In genomic region chr3:125150525-125151436, GRCh38 we compare ENCODE assay signal across 8 cellular contexts.
DNase-seq lines count a peak whose midpoint lies in the region; ATAC-seq and TF ChIP-seq lines count a peak whose summit lies in the region.

No MANE protein-coding gene starts in this region.

- no peaks in the 10 kb centered on the region for H3K27me3 ChIP-seq in fibroblast of lung (ENCODE audit: control insufficient read depth, insufficient read depth, low read length)

- H3K9me3 ChIP-seq in fibroblast of lung (ENCODE audit: control insufficient read depth, insufficient read depth, low read depth, low read length): no peaks in the 10 kb centered on the region

- peaks cover 3% of the 10 kb centered on the region for H3K4me1 ChIP-seq in fibroblast of lung (ENCODE audit: control insufficient read depth, extremely low read depth, insufficient read depth, low read length)

- no peaks in the 10 kb centered on the region for H4K20me1 ChIP-seq in fibroblast of lung (ENCODE audit: control insufficient read depth, extremely low read depth, insufficient read depth, low read length)

- no peaks in the 10 kb centered on the region for H3K36me3 ChIP-seq in fibroblast of lung (ENCODE audit: control insufficient read depth, insufficient read depth, low read length)

- H3K27ac ChIP-seq in fibroblast of lung (ENCODE audit: insufficient read depth, low read length): no peak overlapping the region

- H3K79me2 ChIP-seq in fibroblast of lung (ENCODE audit: control insufficient read depth, insufficient read depth, low read length): no peaks in the 10 kb centered on the region

- H3K4me2 ChIP-seq in fibroblast of lung (ENCODE audit: extremely low read depth, insufficient read depth, low read length): no peak overlapping the region

- peak in 1 of 2 donors; percentile 41 for TF ChIP-seq CTCF in fibroblast of lung (conservative IDR thresholded peaks at IDR 0.05 in 1 of 2, IDR thresholded peaks at IDR 0.05 in 1 of 2; ENCODE audit: low read depth in 1 of 2, low read length in 2 of 2)

- DNase-seq in activated T-cell treated with anti-CD3 and anti-CD28 coated beads for 1 hour (ENCODE audit: low read depth): peak; percentile 33
- no peak for DNase-seq in activated T-cell treated with anti-CD3 and anti-CD28 coated beads, Interleukin-2, amount 50 U/mL, for 1 hour
- DNase-seq in NCI-H1694 (lab: John Stamatoyannopoulos, UW): peak; percentile 41
- DNase-seq in activated CD4-positive, alpha-beta T cell treated with anti-CD3 and anti-CD28 coated beads for 4 hours: peak; percentile 27 to 66
- DNase-seq in fibroblast of lung (ENCODE audit: low read depth in 2 of 2): peak; percentile 33 to 45
- peak; percentile 79 for DNase-seq in stimulated activated CD4-positive, alpha-beta T cell treated with anti-CD3 and anti-CD28 coated beads, Interleukin-15, amount 100 ng/mL, for 24 hours
- DNase-seq in amniotic stem cell (lab: John Stamatoyannopoulos, UW): no peak

- no peak for ATAC-seq in HG03045 (IDR thresholded peaks at IDR 0.05; ENCODE audit: unreplicated experiment)

- no peak overlapping the region for H2AFZ ChIP-seq in fibroblast of lung (ENCODE audit: low read length)

- H3K9ac ChIP-seq in fibroblast of lung (ENCODE audit: insufficient read depth, low read length): no peak overlapping the region

- no peak overlapping the region for H3K4me3 ChIP-seq in fibroblast of lung (replicated peaks in 1 of 4; ENCODE audit: control extremely low read depth in 1 of 4, insufficient read depth in 1 of 4, low read depth in 3 of 4, low read length in 4 of 4)

Comparison
In these comparisons a context has a peak if more than half of its experiments do, and no peak if none do; other contexts are left out.
1. DNase-seq: peak in activated T-cell treated with anti-CD3 and anti-CD28 coated beads for 1 hour (single experiment), NCI-H1694 (single experiment), activated CD4-positive, alpha-beta T cell treated with anti-CD3 and anti-CD28 coated beads for 4 hours (2 of 2), fibroblast of lung (2 of 2) and stimulated activated CD4-positive, alpha-beta T cell treated with anti-CD3 and anti-CD28 coated beads, Interleukin-15, amount 100 ng/mL, for 24 hours (single experiment); none in activated T-cell treated with anti-CD3 and anti-CD28 coated beads, Interleukin-2, amount 50 U/mL, for 1 hour (single experiment) and amniotic stem cell (single experiment).